ENCODE assay signal across 20 cellular contexts in the genomic region with DNA sequence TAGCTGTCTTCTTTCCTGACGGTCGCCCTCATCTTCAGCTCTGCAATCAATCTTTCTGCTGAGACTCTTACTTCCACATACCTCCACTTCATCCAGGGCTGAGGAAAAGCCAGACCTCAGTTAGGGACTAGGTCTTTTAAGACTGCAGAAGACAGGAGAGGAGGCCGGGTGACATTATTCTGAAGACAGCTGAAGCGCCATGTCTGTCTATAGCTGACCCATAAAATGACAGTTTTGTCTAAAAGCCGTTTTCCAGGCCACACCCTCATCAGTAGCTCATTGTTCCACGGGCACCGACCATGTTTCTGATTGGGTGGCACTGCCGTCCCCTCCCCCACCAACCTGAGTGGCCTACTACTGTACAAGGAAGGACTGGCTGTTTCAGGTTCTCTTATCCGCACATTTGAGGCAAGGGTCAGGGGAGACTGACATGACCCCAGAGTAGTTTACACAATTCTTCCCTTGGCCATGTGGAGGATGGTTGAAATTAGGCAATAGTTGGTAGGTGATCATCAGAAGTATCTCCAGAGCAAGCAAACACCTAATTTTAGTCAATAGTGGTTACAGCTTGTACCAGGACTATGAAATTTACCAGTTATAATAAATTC. TPM values are rescaled to one million over a fixed set of nuclear protein-coding genes. Genes with fewer than 3 reads are reported as not detected.
DNase-seq lines count a peak whose midpoint lies in the region; ATAC-seq, FAIRE-seq and TF ChIP-seq lines count a peak whose summit lies in the region.
"Had no signal": no experiment of that assay in that cellular context is flagged by ENCODE, and none has a peak within 500 bp of the region (broad histone marks: within the 10 kb centered on the region; RNA-seq: fewer than 3 reads in every experiment).

Gene ADCY10, minus strand, starts transcription at position 240 of the 608 bp plus-strand sequence. CDS start 8,994 bp downstream, outside the sequence.

- H4K20me1 ChIP-seq in HepG2 (ENCODE audit: insufficient read depth, low read length), result no peaks in the 10 kb centered on the region
- no peaks in the 10 kb centered on the region for H4K20me1 ChIP-seq in osteoblast (ENCODE audit: insufficient read depth, low read length)

- TF ChIP-seq RAD21 in HepG2 (CRISPR knock-in tag; IDR thresholded peaks at IDR 0.05), result no peak

- peaks cover 32% of the 10 kb centered on the region for H3K4me1 Mint-ChIP-seq in WTC11

- no peaks in the 10 kb centered on the region for H3K79me2 ChIP-seq in HepG2 (ENCODE audit: insufficient read depth, low read length)
- no peaks in the 10 kb centered on the region for H3K79me2 ChIP-seq in osteoblast (ENCODE audit: insufficient read depth, low read length)

- peak within 1 kb of the TSS in 1 of 12 donors; percentile 15 for H3K27ac ChIP-seq in heart left ventricle
- H3K27ac ChIP-seq in HepG2 (ENCODE audit: extremely low read length, insufficient read depth, low read length), result peak within 1 kb of the TSS; percentile 36
- H3K27ac ChIP-seq in testis, result no peak within 1 kb of the TSS
- H3K27ac ChIP-seq in osteoblast (ENCODE audit: low read depth, low read length), result no peak within 1 kb of the TSS
- H3K27ac ChIP-seq: SJCRH30 had no signal

- POLR2A ChIA-PET in WTC11 (lab: Charles Lee), result interaction anchor here (1.6 to 3.3 kb wide), 2 partner anchors 10 to 22 kb away, joined by 4 to 14 read pairs; partner anchors contain the start of gene DCAF6
- POLR2A ChIA-PET in HepG2 (lab: Yijun Ruan, JAX), result interaction anchor here (1.6 to 2.1 kb wide), 3 partner anchors 9 to 22 kb away, joined by 6 to 14 read pairs (median 13); partner anchors contain the start of genes DCAF6 and MPC2

- in situ Hi-C loops in HepG2 (cut with HindIII; ENCODE audit: extremely low pct_ligation_motif_present, low pct_unique_long_range_greater_than_20kb), result no loop called here

- no peaks in the 10 kb centered on the region for H3K27me3 ChIP-seq in heart left ventricle
- H3K27me3 ChIP-seq in HepG2 (ENCODE audit: control insufficient read depth in 1 of 2, insufficient read depth in 2 of 2, low read length in 2 of 2), result no peaks in the 10 kb centered on the region
- no peaks in the 10 kb centered on the region for H3K27me3 ChIP-seq in testis
- H3K27me3 ChIP-seq in osteoblast (ENCODE audit: insufficient read depth, low read length), result no peaks in the 10 kb centered on the region
- H3K27me3 ChIP-seq: SJCRH30 had no signal

- intact Hi-C loops in heart left ventricle (cut with DNase I) (loop anchor here in 1 of 10 donors (10.0 kb wide), 1 partner anchor 89 kb away; no protein-coding TSS in a partner anchor), cardiac septum (cut with DNase I) (no loop called here), HepG2 (cut with micrococcal nuclease; ENCODE audit: unreplicated experiment) (no loop called here), testis (cut with DNase I; ENCODE audit: low total_unique reads) (no loop called here)

- BruUV-seq in HepG2 (replicated peaks; lab: Mats Ljungman, UMichigan), result no TSS peak

- H3K36me3 ChIP-seq in heart left ventricle, result peaks cover 0 to 48% (median 31%) of the 10 kb centered on the region in 9 donors
- no peaks in the 10 kb centered on the region; a peak in 1 of 5 replicates for H3K36me3 ChIP-seq in HepG2 (replicated peaks in 1 of 2; ENCODE audit: control insufficient read depth in 1 of 2, insufficient read depth in 2 of 2, low read length in 2 of 2)
- H3K36me3 ChIP-seq in testis (ENCODE audit: low read depth, missing control alignments), result no peaks in the 10 kb centered on the region
- peaks cover 17% of the 10 kb centered on the region for H3K36me3 ChIP-seq in osteoblast (ENCODE audit: insufficient read depth, low read length)

- CTCF ChIA-PET in WTC11 (lab: Charles Lee), result interaction anchor here (0.9 kb wide), 1 partner anchor 111 kb away, joined by 3 read pairs; no protein-coding TSS in a partner anchor
- CTCF ChIA-PET in HepG2 (lab: Yijun Ruan, JAX; ENCODE audit: low intra/inter-chr PET ratio, low total read pairs), result no interaction called here

- peak in 1 of 2 experiments; percentile 70; a peak in 1 of 4 replicates for TF ChIP-seq EP300 in HepG2 (IDR thresholded peaks at IDR 0.05; ENCODE audit: low read depth in 2 of 2, low read length in 2 of 2)
- no peak for TF ChIP-seq EP300 in HepG2 (CRISPR knock-in tag; IDR thresholded peaks at IDR 0.05; ENCODE audit: borderline replicate concordance)

- H3K36me3 Mint-ChIP-seq in WTC11, result peaks cover 16% of the 10 kb centered on the region

- peaks cover 20% of the 10 kb centered on the region for H3K9me3 Mint-ChIP-seq in WTC11

- peak in 3 of 4 donors; percentile 14 to 40 (median 30) for ATAC-seq in heart left ventricle
- peak; percentile 51 for ATAC-seq in WTC11
- peak; percentile 48 for ATAC-seq in HepG2
- no peak for ATAC-seq in SK-N-SH treated with all-trans-retinoic acid at 6 μM for 48 hours
- ATAC-seq in GM18873 (IDR thresholded peaks at IDR 0.05; ENCODE audit: low FRiP score, unreplicated experiment), result no peak

- H3K27ac Mint-ChIP-seq in WTC11, result no peak within 1 kb of the TSS

- TF ChIP-seq CTCF in heart left ventricle (IDR thresholded peaks at IDR 0.05) (no peak), WTC11 (IDR thresholded peaks at IDR 0.05) (no peak), HepG2 (CRISPR knock-in tag; IDR thresholded peaks at IDR 0.05) (no peak), testis (IDR thresholded peaks at IDR 0.05) (no peak), osteoblast (IDR thresholded peaks at IDR 0.05; ENCODE audit: extremely low read depth, low read depth, low read length) (no peak)

- WGBS in heart left ventricle, 4 donors, result 90 to 96% (median 94%) methylated on average over 9 of the region's 9 CpGs
- WGBS in HepG2 (ENCODE audit: low lambda C conversion rate), result 34% methylated on average over 8 of the region's 9 CpGs
- 62 to 87% methylated on average over 9 of the region's 9 CpGs for WGBS in testis, 2 donors

- peaks cover 3% of the 10 kb centered on the region; the same call in 1 of the 2 replicates for H3K27me3 Mint-ChIP-seq in WTC11 (ENCODE audit: low read depth)

- H2AFZ ChIP-seq in HepG2 (ENCODE audit: low read length) (no peak within 1 kb of the TSS), osteoblast (ENCODE audit: low read length) (no peak within 1 kb of the TSS)

- TF ChIP-seq POLR2A in heart left ventricle (IDR thresholded peaks at IDR 0.05) (no peak), HepG2 (IDR thresholded peaks at IDR 0.05; ENCODE audit: insufficient read depth in 1 of 2, low read depth in 2 of 2, low read length in 2 of 2) (peak in 1 of 2 experiments; percentile 37; a peak in 1 of 4 replicates), testis (IDR thresholded peaks at IDR 0.05) (no peak)

- FAIRE-seq in HepG2 (lab: Jason Lieb, UNC), result peak; percentile 67
- FAIRE-seq: GM19239 had no signal

- H3K4me3 Mint-ChIP-seq in WTC11, result no peak within 1 kb of the TSS
- H3K4me3 Mint-ChIP-seq: CD4-positive, CD25-positive, alpha-beta regulatory T cell; H9 had no signal

- no peak for DNase-seq in heart left ventricle
- DNase-seq in cardiac septum (ENCODE audit: low spot score), result no peak
- no peak for DNase-seq in WTC11 (ENCODE audit: low spot score)
- DNase-seq in HepG2 (ENCODE audit: low spot score), result peak; percentile 44
- DNase-seq in testis, result no peak
- no peak for DNase-seq in osteoblast (ENCODE audit: insufficient read length, low spot score, missing footprints)
- DNase-seq: ACHN; AML-193; CD4-positive, CD25-positive, alpha-beta regulatory T cell; DMS53; H9; IMR-90; NCI-H1930; NCI-H526 treated with DMSO at 0.1 percent for 48 hours; NK-92 treated with Interleukin-12 subunit alpha and Interleukin-12 subunit beta, amount 100 ng/mL, for 24 hours; OCI-M1; SJCRH30 had no signal

- H3K4me2 ChIP-seq in HepG2 (ENCODE audit: low read depth, low read length) (peak within 1 kb of the TSS; percentile 36), osteoblast (ENCODE audit: insufficient read depth, low read length) (no peak within 1 kb of the TSS)

- H3K4me1 ChIP-seq in heart left ventricle (peaks cover 0 to 22% (median 0%) of the 10 kb centered on the region in 12 donors), HepG2 (ENCODE audit: insufficient read depth, low read length) (peaks cover 54% of the 10 kb centered on the region), testis (no peaks in the 10 kb centered on the region), osteoblast (ENCODE audit: insufficient read depth, low read length) (no peaks in the 10 kb centered on the region)
- H3K4me1 ChIP-seq: SJCRH30 had no signal

- H3K4me3 ChIP-seq in heart left ventricle (no peak within 1 kb of the TSS), HepG2 (replicated peaks in 1 of 3; ENCODE audit: insufficient read depth in 1 of 3, low read depth in 2 of 3, low read length in 3 of 3) (0 out of 6 replicates have a peak within 1 kb of the TSS, but pooled peaks of 1 of the 3 experiments have one; percentile 5), testis (no peak within 1 kb of the TSS), osteoblast (ENCODE audit: insufficient read depth, low read length) (no peak within 1 kb of the TSS)
- H3K4me3 ChIP-seq: SJCRH30 had no signal

- H3K9ac ChIP-seq in HepG2 (ENCODE audit: insufficient read depth, low read depth, low read length), result no peak within 1 kb of the TSS

- H3K9me3 ChIP-seq in heart left ventricle, result peaks cover 0 to 5% (median 0%) of the 10 kb centered on the region in 12 donors
- peaks cover 13% of the 10 kb centered on the region for H3K9me3 ChIP-seq in HepG2 (ENCODE audit: low read length)
- H3K9me3 ChIP-seq in testis, result no peaks in the 10 kb centered on the region
- H3K9me3 ChIP-seq in osteoblast (ENCODE audit: low read depth, low read length), result peaks cover 1% of the 10 kb centered on the region

RNA-seq across cellular contexts. Expression of gene ADCY10, which starts in this region (rescaled TPM):
- total RNA-seq in heart left ventricle (under 1 TPM in 8 of 9 donors, not detected in 1; 0.07 to 0.83 (median 0.48) TPM), cardiac septum (0.97 TPM), WTC11 (2021) (0.07 to 0.34 TPM in 2 of 3 replicates, not detected in the other), HepG2 (2016; rRNA removed; fragmentation: Illumina TruSeq; extraction: Trizol) (0.02 and 0.03 TPM in 2 replicates), testis (10 to 100 TPM in 1 of 2 donors, 1 to 10 TPM in 1; 9.4 to 24.6 TPM), osteoblast (0.29 and 0.36 TPM in 2 replicates)
- polyA plus RNA-seq in heart left ventricle (under 1 TPM; 0.19 to 0.25 TPM), HepG2 (2011; rRNA removed) (0.03 TPM in 1 of 2 replicates, not detected in the other), testis (ENCODE audit: insufficient read depth, low read depth, low replicate concordance) (49.7 TPM)
- total RNA-seq in HepG2 (2016; cell fraction: cytosol; rRNA removed; fragmentation: Illumina TruSeq; extraction: Trizol; ENCODE audit: low read depth), result under 0.01 TPM in 1 of 2 replicates, not detected in the other
- 0.06 TPM in 1 of 2 replicates, not detected in the other for total RNA-seq in HepG2 (2016; cell fraction: insoluble cytoplasmic fraction; rRNA removed; fragmentation: Illumina TruSeq; extraction: Trizol)
- total RNA-seq in HepG2 (2016; cell fraction: membrane; rRNA removed; fragmentation: Illumina TruSeq; extraction: Trizol), result not detected in 2 replicates
- total RNA-seq in HepG2 (2016; cell fraction: nucleus; rRNA removed; fragmentation: Illumina TruSeq; extraction: Trizol), result 0.06 TPM in 1 of 2 replicates, not detected in the other
- polyA plus RNA-seq in HepG2 (2011; cell fraction: cytosol; rRNA removed), result 0.04 and 0.17 TPM in 2 replicates
- 0.12 TPM in 1 of 2 replicates, not detected in the other for polyA plus RNA-seq in HepG2 (2011; cell fraction: nucleus; rRNA removed)
- polyA plus RNA-seq in HepG2 (2012), result 0.05 TPM in 1 of 2 replicates, not detected in the other
- not detected in 2 replicates for polyA plus RNA-seq in HepG2 (2016; cell fraction: cytosol; fragmentation: Illumina TruSeq; extraction: Trizol; ENCODE audit: low read depth)
- not detected in 2 replicates for polyA plus RNA-seq in HepG2 (2016; cell fraction: insoluble cytoplasmic fraction; fragmentation: Illumina TruSeq; extraction: Trizol; ENCODE audit: low read depth)
- not detected in 2 replicates for polyA plus RNA-seq in HepG2 (2016; cell fraction: membrane; fragmentation: Illumina TruSeq; extraction: Trizol; ENCODE audit: low read depth)
- polyA plus RNA-seq in HepG2 (2016; cell fraction: nucleus; fragmentation: Illumina TruSeq; extraction: Trizol; ENCODE audit: insufficient read depth, low read depth), result not detected in 2 replicates
- polyA minus RNA-seq in HepG2 (2011; rRNA and poly(A)+ RNA removed; ENCODE audit: low replicate concordance), result 0.05 TPM in 1 of 2 replicates, not detected in the other
- not detected in 2 replicates for polyA minus RNA-seq in HepG2 (2011; cell fraction: cytosol; rRNA and poly(A)+ RNA removed)
- polyA minus RNA-seq in HepG2 (2011; cell fraction: nucleus; rRNA and poly(A)+ RNA removed), result 0.12 and 0.13 TPM in 2 replicates
- polyA plus RNA-seq: CD4-positive, CD25-positive, alpha-beta regulatory T cell had no signal

Comparison
In these comparisons a context has a peak if more than half of its experiments do, and no peak if none do; other contexts are left out.
1. RNA of gene ADCY10 (polyA plus RNA-seq): 49.7 TPM in testis (single experiment); 0.19 to 0.25 TPM in heart left ventricle and 0.03 to 0.17 TPM in HepG2; every median in the first group is over 10 times any median in the second.
2. Peak in ATAC-seq in heart left ventricle; RNA of the gene not detected or under 1 TPM.
3. Peak in ATAC-seq in WTC11; RNA of the gene not detected or under 1 TPM.
4. Peak in DNase-seq, ATAC-seq, H3K27ac ChIP-seq and H3K4me2 ChIP-seq in HepG2; RNA of the gene not detected or under 1 TPM.